ENCODE assay signal across 1 cellular context in the genomic region with DNA sequence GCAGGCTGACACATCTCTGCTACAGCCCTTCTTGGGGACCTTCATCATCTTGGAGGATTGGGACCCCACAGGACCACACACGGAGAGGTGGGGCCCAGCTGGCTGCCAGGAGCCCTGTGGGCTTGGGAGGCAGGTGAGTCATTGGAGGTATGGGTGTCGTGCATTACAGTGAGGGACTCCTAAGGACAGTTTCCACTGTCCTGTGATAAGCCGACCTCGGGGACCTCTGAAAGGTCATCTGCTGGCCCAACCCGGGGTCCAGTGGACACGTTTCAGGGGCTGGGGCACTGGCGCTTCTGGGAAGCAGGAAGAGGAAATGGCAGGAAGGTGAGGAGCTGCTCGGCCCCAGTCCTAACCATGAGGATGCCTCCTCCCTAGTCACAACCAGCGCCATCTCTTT.
TF ChIP-seq lines count a peak whose summit lies in the region.

No MANE protein-coding gene starts in this region.

TF ChIP-seq in H1, 55 proteins besides CTCF, POLR2A, EP300 and RAD21:
- no peak for TF ChIP-seq PHF8 (conservative IDR thresholded peaks at IDR 0.05; ENCODE audit: low read depth, low read length)
- TF ChIP-seq RFX5 (IDR thresholded peaks at IDR 0.05; ENCODE audit: borderline replicate concordance, low read depth, low read length) = no peak
- no peak for TF ChIP-seq MAFK (IDR thresholded peaks at IDR 0.05; ENCODE audit: low read depth, low read length)
- no peak for TF ChIP-seq SP4 (IDR thresholded peaks at IDR 0.05; ENCODE audit: low read length)
- no peak for TF ChIP-seq GTF2F1 (IDR thresholded peaks at IDR 0.05; ENCODE audit: borderline replicate concordance, low read depth, low read length)
- no peak for TF ChIP-seq CHD1 (IDR thresholded peaks at IDR 0.05; ENCODE audit: low read depth, low read length)
- TF ChIP-seq BCL11A (IDR thresholded peaks at IDR 0.05; ENCODE audit: low read depth in 2 of 2, low read length in 2 of 2) = no peak
- TF ChIP-seq NANOG (IDR thresholded peaks at IDR 0.05; ENCODE audit: insufficient read depth, low read depth, low read length, poor library complexity, severe bottlenecking) = no peak
- no peak for TF ChIP-seq JUN (IDR thresholded peaks at IDR 0.05; ENCODE audit: low read depth, low read length)
- no peak for TF ChIP-seq CBX5 (IDR thresholded peaks at IDR 0.05; ENCODE audit: low read depth, low read length)
- TF ChIP-seq GABPA (IDR thresholded peaks at IDR 0.05; ENCODE audit: borderline replicate concordance, insufficient read depth, low read length) = no peak
- no peak for TF ChIP-seq EGR1 (IDR thresholded peaks at IDR 0.05; ENCODE audit: borderline replicate concordance, low read depth, low read length)
- no peak for TF ChIP-seq SIX5 (IDR thresholded peaks at IDR 0.05; ENCODE audit: low read depth, low read length)
- no peak for TF ChIP-seq TAF1 (IDR thresholded peaks at IDR 0.05; ENCODE audit: low read depth, low read length)
- TF ChIP-seq NRF1 (IDR thresholded peaks at IDR 0.05; ENCODE audit: low read depth, low read length) = no peak
- TF ChIP-seq KDM1A (IDR thresholded peaks at IDR 0.05; ENCODE audit: borderline replicate concordance, low read length) = no peak
- TF ChIP-seq, protein P1, sequence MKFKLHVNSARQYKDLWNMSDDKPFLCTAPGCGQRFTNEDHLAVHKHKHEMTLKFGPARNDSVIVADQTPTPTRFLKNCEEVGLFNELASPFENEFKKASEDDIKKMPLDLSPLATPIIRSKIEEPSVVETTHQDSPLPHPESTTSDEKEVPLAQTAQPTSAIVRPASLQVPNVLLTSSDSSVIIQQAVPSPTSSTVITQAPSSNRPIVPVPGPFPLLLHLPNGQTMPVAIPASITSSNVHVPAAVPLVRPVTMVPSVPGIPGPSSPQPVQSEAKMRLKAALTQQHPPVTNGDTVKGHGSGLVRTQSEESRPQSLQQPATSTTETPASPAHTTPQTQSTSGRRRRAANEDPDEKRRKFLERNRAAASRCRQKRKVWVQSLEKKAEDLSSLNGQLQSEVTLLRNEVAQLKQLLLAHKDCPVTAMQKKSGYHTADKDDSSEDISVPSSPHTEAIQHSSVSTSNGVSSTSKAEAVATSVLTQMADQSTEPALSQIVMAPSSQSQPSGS (IDR thresholded peaks at IDR 0.05; ENCODE audit: low read length) = no peak
